In genomic region chr19:43664008-43664407, GRCh38 we compare ENCODE assay signal across 9 cellular contexts. TPM values are rescaled to one million over a fixed set of nuclear protein-coding genes. Genes with fewer than 3 reads are reported as not detected.
DNase-seq lines count a peak whose midpoint lies in the region; ATAC-seq and TF ChIP-seq lines count a peak whose summit lies in the region.
"Had no signal": no experiment of that assay in that cellular context is flagged by ENCODE, and none has a peak within 500 bp of the region (broad histone marks: within the 10 kb centered on the region; RNA-seq: fewer than 3 reads in every experiment).

No MANE protein-coding gene starts in this region.

- DNase-seq in CD8-positive, alpha-beta T cell = peak in 4 of 7 experiments; percentile 9 to 54 (median 28)
- peak; percentile 82 to 87 for DNase-seq in Kasumi-1 (lab: John Stamatoyannopoulos, UW)
- DNase-seq in activated CD4-positive, alpha-beta T cell treated with anti-CD3 and anti-CD28 coated beads, Interleukin-2, amount 10 ng/mL, durations not matched to agents 7 days and 5 days = peak; percentile 64
- DNase-seq in glomerular endothelial cell (ENCODE audit: extremely low read depth, low read depth, low spot score) = peak; percentile 55
- DNase-seq in PC-9 = no peak
- no peak for DNase-seq in NCI-H1436 (lab: John Stamatoyannopoulos, UW)
- no peak for DNase-seq in GF-D8 (lab: John Stamatoyannopoulos, UW)
- DNase-seq: WERI-Rb-1 had no signal

- H3K9me3 Mint-ChIP-seq in CD8-positive, alpha-beta T cell = peaks cover 4% of the 10 kb centered on the region
- H3K9me3 Mint-ChIP-seq in activated CD4-positive, alpha-beta T cell treated with anti-CD3 and anti-CD28 coated beads, Interleukin-2, amount 10 ng/mL, durations not matched to agents 7 days and 5 days = no peaks in the 10 kb centered on the region

- intact Hi-C loops in CD8-positive, alpha-beta T cell (cut with DNase I, micrococcal nuclease) = loop anchor here in 1 of 2 experiments (10.0 kb wide), 1 partner anchor 229 kb away; no protein-coding TSS in a partner anchor
- intact Hi-C loops in PC-9 (cut with micrococcal nuclease; ENCODE audit: unreplicated experiment) = no loop called here

- H3K4me1 Mint-ChIP-seq in CD8-positive, alpha-beta T cell (ENCODE audit: low read depth) = peaks cover 31% of the 10 kb centered on the region
- H3K4me1 Mint-ChIP-seq in activated CD4-positive, alpha-beta T cell treated with anti-CD3 and anti-CD28 coated beads, Interleukin-2, amount 10 ng/mL, durations not matched to agents 7 days and 5 days = peaks cover 46% of the 10 kb centered on the region

- no peaks in the 10 kb centered on the region for H3K9me3 ChIP-seq in CD8-positive, alpha-beta T cell (ENCODE audit: low read length)
- H3K9me3 ChIP-seq in PC-9 (ENCODE audit: insufficient read depth, low read depth) = no peaks in the 10 kb centered on the region

- no peaks in the 10 kb centered on the region for H3K9me2 ChIP-seq in PC-9 (ENCODE audit: insufficient read depth)

- no peak overlapping the region for H2AFZ ChIP-seq in PC-9

- H3K4me3 Mint-ChIP-seq in CD8-positive, alpha-beta T cell = peak overlapping the region; percentile 38
- peak overlapping the region; percentile 41 for H3K4me3 Mint-ChIP-seq in activated CD4-positive, alpha-beta T cell treated with anti-CD3 and anti-CD28 coated beads, Interleukin-2, amount 10 ng/mL, durations not matched to agents 7 days and 5 days

- no peak overlapping the region for H3K4me3 ChIP-seq in CD8-positive, alpha-beta T cell (ENCODE audit: low read depth, low read length)
- H3K4me3 ChIP-seq in PC-9 = no peak overlapping the region

- CTCF ChIA-PET in CD8-positive, alpha-beta T cell (lab: Charles Lee) = no interaction called here
- CTCF ChIA-PET in activated CD4-positive, alpha-beta T cell treated with anti-CD3 and anti-CD28 coated beads, Interleukin-2, amount 10 ng/mL, durations not matched to agents 7 days and 5 days (lab: Charles Lee) = interaction anchor here (0.6 to 1.1 kb wide), 2 partner anchors 15 to 69 kb away, joined by 3 read pairs; no protein-coding TSS in a partner anchor
- CTCF ChIA-PET in PC-9 (lab: Charles Lee) = interaction anchor here (0.7 kb wide), 1 partner anchor 47 kb away, joined by 3 read pairs; no protein-coding TSS in a partner anchor

- no peaks in the 10 kb centered on the region for H3K27me3 Mint-ChIP-seq in CD8-positive, alpha-beta T cell (ENCODE audit: low read depth)
- no peaks in the 10 kb centered on the region for H3K27me3 Mint-ChIP-seq in activated CD4-positive, alpha-beta T cell treated with anti-CD3 and anti-CD28 coated beads, Interleukin-2, amount 10 ng/mL, durations not matched to agents 7 days and 5 days

- no peak overlapping the region for H3K27ac ChIP-seq in CD8-positive, alpha-beta T cell (ENCODE audit: low read depth, low read length)
- no peak overlapping the region for H3K27ac ChIP-seq in PC-9
- H3K27ac ChIP-seq: WERI-Rb-1 had no signal

- no peaks in the 10 kb centered on the region for H3K36me3 Mint-ChIP-seq in CD8-positive, alpha-beta T cell
- peaks cover 39% of the 10 kb centered on the region for H3K36me3 Mint-ChIP-seq in activated CD4-positive, alpha-beta T cell treated with anti-CD3 and anti-CD28 coated beads, Interleukin-2, amount 10 ng/mL, durations not matched to agents 7 days and 5 days (ENCODE audit: low read depth)

- no peak for ATAC-seq in CD8-positive, alpha-beta T cell
- ATAC-seq in HG03175 (IDR thresholded peaks at IDR 0.05; ENCODE audit: unreplicated experiment) = no peak

- no peak overlapping the region for H3K27ac Mint-ChIP-seq in CD8-positive, alpha-beta T cell
- H3K27ac Mint-ChIP-seq in activated CD4-positive, alpha-beta T cell treated with anti-CD3 and anti-CD28 coated beads, Interleukin-2, amount 10 ng/mL, durations not matched to agents 7 days and 5 days = peak overlapping the region; percentile 78

- H3K36me3 ChIP-seq in CD8-positive, alpha-beta T cell (ENCODE audit: insufficient read depth, low read length) = no peaks in the 10 kb centered on the region
- H3K36me3 ChIP-seq in PC-9 (ENCODE audit: low read depth) = peaks cover 30% of the 10 kb centered on the region
- H3K36me3 ChIP-seq: WERI-Rb-1 had no signal

- POLR2A ChIA-PET in CD8-positive, alpha-beta T cell (lab: Charles Lee) = interaction anchor here (0.6 kb wide), 1 partner anchor 192 kb away, joined by 3 read pairs; no protein-coding TSS in a partner anchor
- POLR2A ChIA-PET in activated CD4-positive, alpha-beta T cell treated with anti-CD3 and anti-CD28 coated beads, Interleukin-2, amount 10 ng/mL, durations not matched to agents 7 days and 5 days (lab: Charles Lee) = no interaction called here
- POLR2A ChIA-PET in PC-9 (lab: Charles Lee; ENCODE audit: unreplicated experiment) = no interaction called here

- H4K20me1 ChIP-seq in PC-9 (ENCODE audit: insufficient read depth) = peaks cover 24% of the 10 kb centered on the region

- peaks cover 36% of the 10 kb centered on the region for H3K4me1 ChIP-seq in CD8-positive, alpha-beta T cell (ENCODE audit: insufficient read depth, low read length)
- H3K4me1 ChIP-seq in PC-9 (replicated peaks; ENCODE audit: insufficient read depth) = peaks cover 7% of the 10 kb centered on the region

- H3K27me3 ChIP-seq in CD8-positive, alpha-beta T cell (ENCODE audit: insufficient read depth, low read length) = no peaks in the 10 kb centered on the region
- no peaks in the 10 kb centered on the region for H3K27me3 ChIP-seq in PC-9 (ENCODE audit: insufficient read depth, low read depth)

- no TSS peak for BruUV-seq in PC-9 (replicated peaks; lab: Mats Ljungman, UMichigan)

- TF ChIP-seq CTCF in CD8-positive, alpha-beta T cell (IDR thresholded peaks at IDR 0.05) = no peak
- TF ChIP-seq CTCF in PC-9 (conservative IDR thresholded peaks at IDR 0.05) = no peak

- H3F3A ChIP-seq in PC-9 (ENCODE audit: insufficient read depth, low read depth) = peaks cover 5% of the 10 kb centered on the region; the same call in 1 of the 2 replicates

- H3K4me2 ChIP-seq in PC-9 = no peak overlapping the region

- H3K79me2 ChIP-seq in PC-9 (ENCODE audit: low read depth) = peaks cover 19% of the 10 kb centered on the region

RNA-seq across cellular contexts. Expression of gene PLAUR, which starts 6.0 kb away (rescaled TPM):
- total RNA-seq in CD8-positive, alpha-beta T cell = 1 to 10 TPM; 6.9 to 7.8 TPM
- total RNA-seq in activated CD4-positive, alpha-beta T cell treated with anti-CD3 and anti-CD28 coated beads, Interleukin-2, amount 10 ng/mL, durations not matched to agents 7 days and 5 days = 10 to 100 TPM; 10.3 TPM
- 99.7 and 140 TPM in 2 replicates for total RNA-seq in glomerular endothelial cell
- total RNA-seq in PC-9 (2021) = 35.2 and 53.6 TPM in 2 replicates

RNA-seq across cellular contexts. Expression of gene CADM4, which starts 24.4 kb away (rescaled TPM):
- total RNA-seq in CD8-positive, alpha-beta T cell = under 1 TPM in 1 of 2 experiments, not detected in 1; 0.19 TPM
- under 1 TPM; 0.12 to 0.20 TPM for total RNA-seq in activated CD4-positive, alpha-beta T cell treated with anti-CD3 and anti-CD28 coated beads, Interleukin-2, amount 10 ng/mL, durations not matched to agents 7 days and 5 days
- total RNA-seq in glomerular endothelial cell (5.7 and 8.3 TPM in 2 replicates), PC-9 (2021) (68.3 and 71.1 TPM in 2 replicates)

RNA-seq across cellular contexts. Expression of gene ZNF428, which starts 44.6 kb away (rescaled TPM):
- 10 to 100 TPM; 31.8 to 33.3 TPM for total RNA-seq in CD8-positive, alpha-beta T cell
- 10 to 100 TPM; 24.5 to 30.5 TPM for total RNA-seq in activated CD4-positive, alpha-beta T cell treated with anti-CD3 and anti-CD28 coated beads, Interleukin-2, amount 10 ng/mL, durations not matched to agents 7 days and 5 days
- 62.6 and 72.5 TPM in 2 replicates for total RNA-seq in glomerular endothelial cell
- total RNA-seq in PC-9 (2021) = 46.6 and 61.1 TPM in 2 replicates

RNA-seq across cellular contexts. Expression of gene IRGC, which starts 51.9 kb away (rescaled TPM):
- not detected for total RNA-seq in CD8-positive, alpha-beta T cell
- not detected for total RNA-seq in activated CD4-positive, alpha-beta T cell treated with anti-CD3 and anti-CD28 coated beads, Interleukin-2, amount 10 ng/mL, durations not matched to agents 7 days and 5 days
- total RNA-seq in glomerular endothelial cell = not detected in 2 replicates
- total RNA-seq in PC-9 (2021) = not detected in 2 replicates

RNA-seq across cellular contexts. Expression of gene SRRM5, which starts 52.1 kb away (rescaled TPM):
- total RNA-seq in CD8-positive, alpha-beta T cell = under 1 TPM; 0.16 to 0.31 TPM
- total RNA-seq in activated CD4-positive, alpha-beta T cell treated with anti-CD3 and anti-CD28 coated beads, Interleukin-2, amount 10 ng/mL, durations not matched to agents 7 days and 5 days = under 1 TPM; 0.50 to 0.79 TPM
- total RNA-seq in glomerular endothelial cell = 0.29 TPM in 1 of 2 replicates, not detected in the other
- total RNA-seq in PC-9 (2021) = 0.37 and 0.60 TPM in 2 replicates

Comparison
In these comparisons a context has a peak if more than half of its experiments do, and no peak if none do; other contexts are left out.
1. DNase-seq: peak in CD8-positive, alpha-beta T cell (4 of 7), Kasumi-1 (2 of 2), activated CD4-positive, alpha-beta T cell treated with anti-CD3 and anti-CD28 coated beads, Interleukin-2, amount 10 ng/mL, durations not matched to agents 7 days and 5 days (single experiment) and glomerular endothelial cell (single experiment); none in PC-9 (0 of 2), NCI-H1436 (single experiment) and GF-D8 (single experiment).